ENCODE assay signal across 8 cellular contexts in genomic region chr13:29707876-29708543, GRCh38.
DNase-seq lines count a peak whose midpoint lies in the region; ATAC-seq, FAIRE-seq and TF ChIP-seq lines count a peak whose summit lies in the region.

No MANE protein-coding gene starts in this region.

- DNase-seq in Caco-2 (peak; percentile 69 to 76), H54 (ENCODE audit: insufficient read length, low spot score) (peak; percentile 42), NOMO-1 treated with dmso at 0.1 percent for 144 hours (lab: John Stamatoyannopoulos, UW; ENCODE audit: unreplicated experiment) (peak; percentile 16), activated T-cell treated with anti-CD3 and anti-CD28 coated beads for 24 hours (ENCODE audit: low read depth) (peak; percentile 23), fibroblast of the conjunctiva (ENCODE audit: low read depth) (peak; percentile 23), retinal pigment epithelial cell (ENCODE audit: low read depth) (peak; percentile 16), cerebellum (ENCODE audit: low spot score) (no peak)

- H3K9me3 ChIP-seq in Caco-2 = no peaks in the 10 kb centered on the region

- peak; percentile 58 to 74 for TF ChIP-seq CTCF in Caco-2 (IDR thresholded peaks at IDR 0.05; ENCODE audit: insufficient read depth in 1 of 2, low read depth in 1 of 2, low read length in 1 of 2, severe bottlenecking in 1 of 2, unreplicated experiment in 1 of 2)
- peak; percentile 87 for TF ChIP-seq CTCF in retinal pigment epithelial cell (conservative IDR thresholded peaks at IDR 0.05; ENCODE audit: low read depth, low read length)

- no TSS peak for BruUV-seq in Caco-2 (replicated peaks; lab: Mats Ljungman, UMichigan)

- H3K4me1 ChIP-seq in Caco-2 = no peaks in the 10 kb centered on the region

- no peak overlapping the region for H3K27ac Mint-ChIP-seq in Caco-2 (ENCODE audit: unreplicated experiment)

- H3K36me3 Mint-ChIP-seq in Caco-2 (ENCODE audit: insufficient read depth, unreplicated experiment) = no peaks in the 10 kb centered on the region

- H3K4me1 Mint-ChIP-seq in Caco-2 (ENCODE audit: low read depth, unreplicated experiment) = no peaks in the 10 kb centered on the region

- H3K27me3 ChIP-seq in Caco-2 (replicated peaks; ENCODE audit: control insufficient read depth, insufficient read depth, low read length) = no peaks in the 10 kb centered on the region; the same call in 1 of the 2 replicates

- H3K9me3 Mint-ChIP-seq in Caco-2 (ENCODE audit: unreplicated experiment) = peaks cover 7% of the 10 kb centered on the region

- POLR2A ChIA-PET in Caco-2 (lab: Charles Lee) = no interaction called here

- CTCF ChIA-PET in Caco-2 (lab: Charles Lee) = interaction anchor here (1.0 to 1.4 kb wide), 2 partner anchors 199 to 236 kb away, joined by 3 to 7 read pairs; no protein-coding TSS in a partner anchor

- no peak for TF ChIP-seq POLR2A in H54 (IDR thresholded peaks at IDR 0.05; ENCODE audit: low read depth, low read length)

- H3K36me3 ChIP-seq in Caco-2 (ENCODE audit: control insufficient read depth, insufficient read depth, low read length) = no peaks in the 10 kb centered on the region

- no peak for FAIRE-seq in H54 (lab: Jason Lieb, UNC)

- no peak for ATAC-seq in GM21576 (IDR thresholded peaks at IDR 0.05; ENCODE audit: unreplicated experiment)

- H3K27me3 Mint-ChIP-seq in Caco-2 (ENCODE audit: insufficient read depth, unreplicated experiment) = peaks cover 12% of the 10 kb centered on the region

- intact Hi-C loops in Caco-2 (cut with micrococcal nuclease; ENCODE audit: unreplicated experiment) = loop anchor here (1.0 kb wide), 2 partner anchors 200 to 236 kb away; no protein-coding TSS in a partner anchor

- H3K4me3 ChIP-seq in Caco-2 (ENCODE audit: low read depth, low read length) = no peak overlapping the region
- H3K4me3 ChIP-seq in retinal pigment epithelial cell (ENCODE audit: low read length) = no peak overlapping the region

- H3K4me3 Mint-ChIP-seq in Caco-2 (ENCODE audit: unreplicated experiment) = no peak overlapping the region
